In the genomic region with DNA sequence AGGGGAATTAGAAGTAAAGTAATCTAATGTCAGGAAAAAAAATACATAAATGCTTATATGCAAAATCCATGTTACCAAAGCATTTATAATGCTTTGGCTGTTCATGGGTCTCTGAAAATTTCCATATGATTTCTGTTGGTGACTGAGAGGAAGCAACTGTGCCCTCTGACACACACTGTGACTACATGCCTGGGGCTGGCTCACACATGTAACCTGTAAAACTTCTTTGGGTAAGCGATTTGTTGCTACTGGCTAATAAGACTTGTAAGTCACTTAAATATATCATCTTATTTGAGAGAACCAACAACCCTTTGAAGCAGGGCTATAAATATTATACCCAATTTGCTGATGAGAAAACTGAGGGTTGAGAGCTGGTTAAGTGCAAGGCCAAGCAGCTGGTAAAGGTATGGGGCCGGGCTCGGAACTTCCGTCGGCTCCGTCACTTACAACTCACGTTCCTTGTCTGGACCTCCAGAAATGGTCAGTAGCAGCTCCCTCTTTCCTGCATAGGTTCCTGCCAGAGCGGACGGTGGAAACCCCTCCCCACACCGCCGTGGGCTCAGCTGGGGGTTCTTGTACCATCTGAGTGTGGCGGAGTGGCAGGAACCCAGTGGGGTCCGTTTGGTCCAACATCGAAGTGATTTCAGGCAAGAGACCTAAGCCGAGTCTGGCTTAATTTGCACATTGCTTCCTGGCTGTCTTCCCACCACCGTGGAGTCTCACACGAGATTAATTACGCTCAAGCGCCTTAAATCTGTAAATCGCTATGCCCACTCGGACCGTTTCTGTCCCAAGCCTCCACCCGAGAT, we compare ENCODE assay signal across 8 cellular contexts.
DNase-seq lines count a peak whose midpoint lies in the region; ATAC-seq and TF ChIP-seq lines count a peak whose summit lies in the region.

No MANE protein-coding gene starts in this region.

- no peaks in the 10 kb centered on the region for H3K9me3 ChIP-seq in mucosa of rectum (ENCODE audit: control insufficient read depth in 2 of 2, low read length in 2 of 2)

- DNase-seq in NOMO-1 treated with DMSO at 0.1 percent for 48 hours (lab: John Stamatoyannopoulos, UW; ENCODE audit: unreplicated experiment) (peak; percentile 53), NOMO-1 (lab: John Stamatoyannopoulos, UW; ENCODE audit: unreplicated experiment in 2 of 2) (no peak), NCI-H82 (lab: John Stamatoyannopoulos, UW) (peak; percentile 79), coronary artery (ENCODE audit: low spot score) (no peak), SW480 (ENCODE audit: low spot score) (no peak)
- DNase-seq in activated effector memory CD4-positive, alpha-beta T cell treated with Interleukin-2 at 50 U/mL for 16 hours, result no peak

- ATAC-seq in HG03045 (IDR thresholded peaks at IDR 0.05; ENCODE audit: unreplicated experiment), result no peak

- peaks cover 20 to 24% of the 10 kb centered on the region in 2 donors for H3K4me1 ChIP-seq in mucosa of rectum (ENCODE audit: control insufficient read depth in 2 of 2, insufficient read depth in 2 of 2, low read length in 2 of 2)

- peak overlapping the region; percentile 25 to 77 for H3K27ac ChIP-seq in coronary artery
- H3K27ac ChIP-seq in mucosa of rectum (ENCODE audit: low read depth in 2 of 2, low read length in 2 of 2), result peak overlapping the region; percentile 34 to 52

- peak overlapping the region; percentile 74 to 81 for H3K9ac ChIP-seq in mucosa of rectum (ENCODE audit: low read depth in 1 of 2, low read length in 2 of 2)

- peak overlapping the region; percentile 74 for H3K4me3 ChIP-seq in coronary artery
- peak overlapping the region; percentile 80 to 90 for H3K4me3 ChIP-seq in mucosa of rectum (ENCODE audit: low read length in 2 of 2)

- TF ChIP-seq CTCF in coronary artery (IDR thresholded peaks at IDR 0.05), result no peak

- H3K36me3 ChIP-seq in mucosa of rectum (ENCODE audit: control insufficient read depth in 2 of 2, insufficient read depth in 2 of 2, low read length in 2 of 2), result peaks cover 15 to 16% of the 10 kb centered on the region in 2 donors

- no peaks in the 10 kb centered on the region for H3K27me3 ChIP-seq in mucosa of rectum (ENCODE audit: control insufficient read depth in 2 of 2, insufficient read depth in 2 of 2, low read length in 2 of 2)

Comparison
In these comparisons a context has a peak if more than half of its experiments do, and no peak if none do; other contexts are left out.
1. DNase-seq: peak in NOMO-1 treated with DMSO at 0.1 percent for 48 hours (single experiment) and NCI-H82 (single experiment); none in NOMO-1 (0 of 2), coronary artery (single experiment), SW480 (single experiment) and activated effector memory CD4-positive, alpha-beta T cell treated with Interleukin-2 at 50 U/mL for 16 hours (single experiment).